ENCODE assay signal across 31 cellular contexts in the genomic region with DNA sequence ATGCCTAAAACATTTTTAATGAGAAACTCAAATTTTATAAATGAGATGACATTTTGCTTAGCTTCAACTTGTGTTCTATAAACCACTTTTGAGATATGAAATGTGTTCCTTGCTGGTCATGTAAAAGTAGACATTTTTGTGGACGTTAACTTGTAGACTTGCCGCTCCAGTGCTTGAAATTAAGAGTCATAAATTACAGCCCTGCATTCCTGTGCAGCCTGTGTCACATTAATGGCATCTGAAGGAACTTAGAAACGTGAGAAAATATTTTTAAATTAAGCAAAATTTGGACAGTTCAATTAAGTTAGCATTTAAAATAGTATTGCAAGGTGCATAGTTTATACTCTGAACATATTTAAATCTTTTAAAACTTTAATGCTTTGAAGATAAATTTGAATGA.
"Had no signal": no experiment of that assay in that cellular context is flagged by ENCODE, and none has a peak within 500 bp of the region (broad histone marks: within the 10 kb centered on the region; RNA-seq: fewer than 3 reads in every experiment).

No MANE protein-coding gene starts in this region.

- H3K4me1 ChIP-seq: ascending aorta, breast epithelium, left lung, neural progenitor cell, right atrium auricular region had no signal

- H3K27ac Mint-ChIP-seq: activated naive CD4-positive, alpha-beta T cell treated with anti-CD3 and anti-CD28 coated beads, Interleukin-2, amount 10 ng/mL, durations not matched to agents 7 days and 5 days; activated naive CD8-positive, alpha-beta T cell treated with anti-CD3 and anti-CD28 coated beads, Interleukin-2, amount 10 ng/mL, durations not matched to agents 7 days and 5 days; activated T-helper 1 cell treated with anti-CD3 and anti-CD28 coated beads, Interleukin-12 subunit alpha, Interleukin-12 subunit beta, Interleukin-2, Interleukin-4 antibody, amounts not matched to agents 30 ng/mL and 10 ng/mL and 1 ng/mL, durations not matched to agents 14 hours and 24 hours and 36 hours; type B pancreatic cell had no signal

- H3K36me3 ChIP-seq: breast epithelium had no signal

- H3K4me3 Mint-ChIP-seq: activated naive CD4-positive, alpha-beta T cell treated with anti-CD3 and anti-CD28 coated beads, Interleukin-2, amount 10 ng/mL, durations not matched to agents 7 days and 5 days; activated naive CD8-positive, alpha-beta T cell treated with anti-CD3 and anti-CD28 coated beads, Interleukin-2, amount 10 ng/mL, durations not matched to agents 7 days and 5 days; activated T-helper 1 cell treated with anti-CD3 and anti-CD28 coated beads, Interleukin-12 subunit alpha, Interleukin-12 subunit beta, Interleukin-2, Interleukin-4 antibody, amounts not matched to agents 30 ng/mL and 10 ng/mL and 1 ng/mL, durations not matched to agents 14 hours and 24 hours and 36 hours; naive thymus-derived CD8-positive, alpha-beta T cell; neural progenitor cell; type B pancreatic cell had no signal

- ATAC-seq: activated CD4-positive, CD25-positive, alpha-beta regulatory T cell treated with anti-CD3 and anti-CD28 coated beads, Interleukin-2, amount 50 U/mL, for 24 hours; left lung; naive thymus-derived CD8-positive, alpha-beta T cell; stimulated activated naive CD8-positive, alpha-beta T cell treated with anti-CD3 and anti-CD28 coated beads, Interleukin-15, Interleukin-2, amounts not matched to agents 100 U/mL and 50 U/mL, for 24 hours had no signal

- H3K4me3 ChIP-seq: ascending aorta, breast epithelium, heart left ventricle, left lung, lung, neural progenitor cell, right atrium auricular region, SK-N-MC had no signal

- H3K4me1 Mint-ChIP-seq: activated naive CD4-positive, alpha-beta T cell treated with anti-CD3 and anti-CD28 coated beads, Interleukin-2, amount 10 ng/mL, durations not matched to agents 7 days and 5 days had no signal

- H3K27me3 ChIP-seq: ascending aorta, breast epithelium, heart left ventricle, left lung, neural progenitor cell, right atrium auricular region had no signal

- H3K27ac ChIP-seq: breast epithelium, epithelial cell of prostate, left lung, neural progenitor cell, right atrium auricular region, SK-N-MC, VCaP had no signal

- H3K9me3 Mint-ChIP-seq: activated naive CD4-positive, alpha-beta T cell treated with anti-CD3 and anti-CD28 coated beads, Interleukin-2, amount 10 ng/mL, durations not matched to agents 7 days and 5 days; activated naive CD8-positive, alpha-beta T cell treated with anti-CD3 and anti-CD28 coated beads, Interleukin-2, amount 10 ng/mL, durations not matched to agents 7 days and 5 days; activated T-helper 1 cell treated with anti-CD3 and anti-CD28 coated beads, Interleukin-12 subunit alpha, Interleukin-12 subunit beta, Interleukin-2, Interleukin-4 antibody, amounts not matched to agents 30 ng/mL and 10 ng/mL and 1 ng/mL, durations not matched to agents 14 hours and 24 hours and 36 hours; naive thymus-derived CD8-positive, alpha-beta T cell; neural progenitor cell; type B pancreatic cell had no signal

- FAIRE-seq: endometrium, TTC549 had no signal

- H3K27me3 Mint-ChIP-seq: activated naive CD4-positive, alpha-beta T cell treated with anti-CD3 and anti-CD28 coated beads, Interleukin-2, amount 10 ng/mL, durations not matched to agents 7 days and 5 days; activated naive CD8-positive, alpha-beta T cell treated with anti-CD3 and anti-CD28 coated beads, Interleukin-2, amount 10 ng/mL, durations not matched to agents 7 days and 5 days; naive thymus-derived CD8-positive, alpha-beta T cell; type B pancreatic cell had no signal

- H3K4me2 ChIP-seq: neural progenitor cell had no signal

- H3K9ac ChIP-seq: neural progenitor cell had no signal

- DNase-seq: activated CD4-positive, alpha-beta T cell treated with anti-CD3 and anti-CD28 coated beads for 48 hours; activated CD4-positive, alpha-beta T cell treated with anti-CD3 and anti-CD28 coated beads, Interleukin-2, amount 50 U/mL, for 48 hours; activated CD8-positive, alpha-beta memory T cell treated with anti-CD3 and anti-CD28 coated beads for 24 hours; activated effector memory CD4-positive, alpha-beta T cell treated with anti-CD3 and anti-CD28 coated beads, Interleukin-2, amount 50 U/mL, for 16 hours; activated naive CD4-positive, alpha-beta T cell treated with anti-CD3 and anti-CD28 coated beads, Interleukin-2, amount 10 ng/mL, durations not matched to agents 7 days and 5 days; activated naive CD8-positive, alpha-beta T cell treated with anti-CD3 and anti-CD28 coated beads, Interleukin-2, amount 10 ng/mL, durations not matched to agents 7 days and 5 days; activated T-cell treated with anti-CD3 and anti-CD28 coated beads, Interleukin-2, amount 50 U/mL, for 1 hour; central memory CD4-positive, alpha-beta T cell; dermis blood vessel endothelial cell; effector CD4-positive, alpha-beta T cell; heart left ventricle; left lung; naive thymus-derived CD8-positive, alpha-beta T cell; occipital lobe; stimulated activated CD4-positive, alpha-beta T cell treated with anti-CD3 and anti-CD28 coated beads, Interleukin-12 subunit alpha, Interleukin-12 subunit beta, amount 100 ng/mL, for 4 hours; stimulated activated CD4-positive, alpha-beta T cell treated with anti-CD3 and anti-CD28 coated beads, Interleukin-4, amount 100 ng/mL, for 1 hour; stimulated activated naive CD8-positive, alpha-beta T cell treated with anti-CD3 and anti-CD28 coated beads, Interleukin-15, Interleukin-2, amounts not matched to agents 100 U/mL and 50 U/mL, for 24 hours; T-helper 9 cell had no signal

- H3K9me3 ChIP-seq: ascending aorta, breast epithelium, heart left ventricle, left lung, right atrium auricular region had no signal
